In genomic region chr1:43199093-43199726, GRCh38 we compare ENCODE assay signal across 10 cellular contexts. TPM values are rescaled to one million over a fixed set of nuclear protein-coding genes. Genes with fewer than 3 reads are reported as not detected.
A peak's percentile ranks its signal among the peaks of the same experiment; 100 is the strongest.
DNase-seq lines count a peak whose midpoint lies in the region; ATAC-seq, FAIRE-seq and TF ChIP-seq lines count a peak whose summit lies in the region.
"Had no signal": no experiment of that assay in that cellular context is flagged by ENCODE, and none has a peak within 500 bp of the region (broad histone marks: within the 10 kb centered on the region; RNA-seq: fewer than 3 reads in every experiment).

No MANE protein-coding gene starts in this region.

- H3K4me3 ChIP-seq in HepG2 (replicated peaks in 1 of 3; ENCODE audit: insufficient read depth in 1 of 3, low read depth in 2 of 3, low read length in 3 of 3) (no peak overlapping the region), right lobe of liver (no peak overlapping the region), spleen (no peak overlapping the region)

- H3K79me2 ChIP-seq in HepG2 (ENCODE audit: insufficient read depth, low read length): no peaks in the 10 kb centered on the region

- H3K4me1 ChIP-seq in HepG2 (ENCODE audit: insufficient read depth, low read length) (peaks cover 28% of the 10 kb centered on the region), right lobe of liver (peaks cover 0 to 12% (median 2%) of the 10 kb centered on the region in 4 donors), spleen (no peaks in the 10 kb centered on the region)

- intact Hi-C loops in HepG2 (cut with micrococcal nuclease; ENCODE audit: unreplicated experiment) (no loop called here), right lobe of liver (cut with DNase I) (no loop called here), spleen (cut with DNase I; ENCODE audit: low total_unique reads) (no loop called here)

- CTCF ChIA-PET in HepG2 (lab: Yijun Ruan, JAX; ENCODE audit: low intra/inter-chr PET ratio, low total read pairs): no interaction called here

- ATAC-seq in HepG2 (no peak; the same call in 2 of the 3 replicates), right lobe of liver (no peak), HG03175 (IDR thresholded peaks at IDR 0.05; ENCODE audit: unreplicated experiment) (peak; percentile 70), GM21360 (IDR thresholded peaks at IDR 0.05; ENCODE audit: unreplicated experiment) (no peak)
- ATAC-seq: activated CD8-positive, alpha-beta memory T cell treated with anti-CD3 and anti-CD28 coated beads, Interleukin-2, amount 10 ng/mL, durations not matched to agents 7 days and 5 days had no signal

- H3K27me3 ChIP-seq in HepG2 (ENCODE audit: control insufficient read depth in 1 of 2, insufficient read depth in 2 of 2, low read length in 2 of 2): no peaks in the 10 kb centered on the region
- H3K27me3 ChIP-seq in right lobe of liver: no peaks in the 10 kb centered on the region
- H3K27me3 ChIP-seq in spleen (replicated peaks in 1 of 7): peaks cover 0 to 6% (median 0%) of the 10 kb centered on the region in 7 donors

- TF ChIP-seq CTCF in HepG2 (CRISPR knock-in tag; IDR thresholded peaks at IDR 0.05) (no peak), right lobe of liver (IDR thresholded peaks at IDR 0.05) (no peak), spleen (IDR thresholded peaks at IDR 0.05 in 8 of 11, conservative IDR thresholded peaks at IDR 0.05 in 3 of 11) (no peak)

- POLR2A ChIA-PET in HepG2 (lab: Yijun Ruan, JAX): no interaction called here

- TF ChIP-seq RAD21 in HepG2 (CRISPR knock-in tag; IDR thresholded peaks at IDR 0.05): no peak

- WGBS in HepG2 (ENCODE audit: low lambda C conversion rate): 32% methylated on average over 8 of the region's 8 CpGs
- whole genome bisulfite sequencing in right lobe of liver (ENCODE audit: insufficient coverage, low coverage, low lambda C conversion rate, missing lambda C conversion rate): 72% methylated on average over 7 of the region's 8 CpGs
- WGBS in spleen, 5 donors: 56 to 67% (median 64%) methylated on average over 8 of the region's 8 CpGs

- BruUV-seq in HepG2 (replicated peaks; lab: Mats Ljungman, UMichigan): no TSS peak

- no peaks in the 10 kb centered on the region for H4K20me1 ChIP-seq in HepG2 (ENCODE audit: insufficient read depth, low read length)

- TF ChIP-seq POLR2A in HepG2 (IDR thresholded peaks at IDR 0.05; ENCODE audit: insufficient read depth in 1 of 2, low read depth in 2 of 2, low read length in 2 of 2) (no peak), right lobe of liver (IDR thresholded peaks at IDR 0.05) (no peak), spleen (IDR thresholded peaks at IDR 0.05) (no peak)

- TF ChIP-seq EP300 in HepG2 (IDR thresholded peaks at IDR 0.05; ENCODE audit: low read depth in 2 of 2, low read length in 2 of 2) (no peak), HepG2 (CRISPR knock-in tag; IDR thresholded peaks at IDR 0.05; ENCODE audit: borderline replicate concordance) (no peak)

- H3K36me3 ChIP-seq in HepG2 (replicated peaks in 1 of 2; ENCODE audit: control insufficient read depth in 1 of 2, insufficient read depth in 2 of 2, low read length in 2 of 2): no peaks in the 10 kb centered on the region
- H3K36me3 ChIP-seq in right lobe of liver: peaks cover 0 to 4% (median 0%) of the 10 kb centered on the region in 4 donors
- no peaks in the 10 kb centered on the region for H3K36me3 ChIP-seq in spleen

- H2AFZ ChIP-seq in HepG2 (ENCODE audit: low read length): no peak overlapping the region

- peak overlapping the region; percentile 28; the same call in 1 of the 2 replicates for H3K4me2 ChIP-seq in HepG2 (ENCODE audit: low read depth, low read length)

- no peak overlapping the region for H3K27ac ChIP-seq in HepG2 (ENCODE audit: extremely low read length, insufficient read depth, low read length)
- H3K27ac ChIP-seq in right lobe of liver: no peak overlapping the region
- H3K27ac ChIP-seq in caudate nucleus (ENCODE audit: low read depth, low read length): no peak overlapping the region
- no peak overlapping the region for H3K27ac ChIP-seq in spleen

- no peak overlapping the region for H3K9ac ChIP-seq in HepG2 (ENCODE audit: insufficient read depth, low read depth, low read length)

- FAIRE-seq in HepG2 (lab: Jason Lieb, UNC): no peak

- DNase-seq in HepG2 (ENCODE audit: low spot score) (no peak), right lobe of liver (no peak), NCI-H510A (lab: John Stamatoyannopoulos, UW) (peak; percentile 79), caudate nucleus (lab: John Stamatoyannopoulos, UW) (no peak), HUDEP-2 (lab: John Stamatoyannopoulos, UW; ENCODE audit: unreplicated experiment in 76 of 76) (no peak), spleen (no peak)
- DNase-seq: activated CD8-positive, alpha-beta memory T cell treated with anti-CD3 and anti-CD28 coated beads, Interleukin-2, amount 10 ng/mL, durations not matched to agents 7 days and 5 days; stimulated activated CD4-positive, alpha-beta T cell treated with anti-CD3 and anti-CD28 coated beads, Interleukin-1b, Interleukin-23, amount 100 ng/mL, for 48 hours had no signal

- H3K9me3 ChIP-seq in HepG2 (ENCODE audit: low read length): peaks cover 6% of the 10 kb centered on the region; the same call in 1 of the 2 replicates
- peaks cover 0 to 3% (median 0%) of the 10 kb centered on the region in 4 donors for H3K9me3 ChIP-seq in right lobe of liver
- H3K9me3 ChIP-seq in spleen: peaks cover 0 to 21% (median 16%) of the 10 kb centered on the region in 8 donors

- in situ Hi-C loops in HepG2 (cut with HindIII; ENCODE audit: extremely low pct_ligation_motif_present, low pct_unique_long_range_greater_than_20kb): no loop called here

RNA-seq across cellular contexts. Expression of gene CFAP57, which starts 27.1 kb away (rescaled TPM):
- total RNA-seq in HepG2 (2016; rRNA removed; fragmentation: Illumina TruSeq; extraction: Trizol) (0.14 TPM in 1 of 2 replicates, not detected in the other), right lobe of liver (not detected), spleen (not detected)
- not detected in 2 replicates for total RNA-seq in HepG2 (2016; cell fraction: cytosol; rRNA removed; fragmentation: Illumina TruSeq; extraction: Trizol; ENCODE audit: low read depth)
- 0.06 and 0.15 TPM in 2 replicates for total RNA-seq in HepG2 (2016; cell fraction: insoluble cytoplasmic fraction; rRNA removed; fragmentation: Illumina TruSeq; extraction: Trizol)
- 0.09 TPM in 1 of 2 replicates, not detected in the other for total RNA-seq in HepG2 (2016; cell fraction: membrane; rRNA removed; fragmentation: Illumina TruSeq; extraction: Trizol)
- not detected in 2 replicates for total RNA-seq in HepG2 (2016; cell fraction: nucleus; rRNA removed; fragmentation: Illumina TruSeq; extraction: Trizol)
- polyA plus RNA-seq in HepG2 (2011; rRNA removed) (0.01 and 0.07 TPM in 2 replicates), spleen (under 1 TPM; 0.03 to 0.07 (median 0.05) TPM)
- 0.01 and 0.03 TPM in 2 replicates for polyA plus RNA-seq in HepG2 (2011; cell fraction: cytosol; rRNA removed)
- 0.03 TPM in 1 of 2 replicates, not detected in the other for polyA plus RNA-seq in HepG2 (2011; cell fraction: nucleus; rRNA removed)
- 0.08 and 0.11 TPM in 2 replicates for polyA plus RNA-seq in HepG2 (2012)
- not detected in 2 replicates for polyA plus RNA-seq in HepG2 (2016; cell fraction: cytosol; fragmentation: Illumina TruSeq; extraction: Trizol; ENCODE audit: low read depth)
- not detected in 2 replicates for polyA plus RNA-seq in HepG2 (2016; cell fraction: insoluble cytoplasmic fraction; fragmentation: Illumina TruSeq; extraction: Trizol; ENCODE audit: low read depth)
- not detected in 2 replicates for polyA plus RNA-seq in HepG2 (2016; cell fraction: membrane; fragmentation: Illumina TruSeq; extraction: Trizol; ENCODE audit: low read depth)
- not detected in 2 replicates for polyA plus RNA-seq in HepG2 (2016; cell fraction: nucleus; fragmentation: Illumina TruSeq; extraction: Trizol; ENCODE audit: insufficient read depth, low read depth)
- polyA minus RNA-seq in HepG2 (2011; rRNA and poly(A)+ RNA removed; ENCODE audit: low replicate concordance): 0.94 TPM in 1 of 2 replicates, not detected in the other
- polyA minus RNA-seq in HepG2 (2011; cell fraction: cytosol; rRNA and poly(A)+ RNA removed): not detected in 2 replicates
- polyA minus RNA-seq in HepG2 (2011; cell fraction: nucleus; rRNA and poly(A)+ RNA removed): 0.13 TPM in 1 of 2 replicates, not detected in the other

RNA-seq across cellular contexts. Expression of gene EBNA1BP2, which starts 27.1 kb away (rescaled TPM):
- total RNA-seq in HepG2 (2016; rRNA removed; fragmentation: Illumina TruSeq; extraction: Trizol): 102 and 134 TPM in 2 replicates
- 16.7 and 17.1 TPM in 2 replicates for total RNA-seq in HepG2 (2016; cell fraction: cytosol; rRNA removed; fragmentation: Illumina TruSeq; extraction: Trizol; ENCODE audit: low read depth)
- 105 and 136 TPM in 2 replicates for total RNA-seq in HepG2 (2016; cell fraction: insoluble cytoplasmic fraction; rRNA removed; fragmentation: Illumina TruSeq; extraction: Trizol)
- 31.7 and 33.4 TPM in 2 replicates for total RNA-seq in HepG2 (2016; cell fraction: membrane; rRNA removed; fragmentation: Illumina TruSeq; extraction: Trizol)
- 41.1 and 51.6 TPM in 2 replicates for total RNA-seq in HepG2 (2016; cell fraction: nucleus; rRNA removed; fragmentation: Illumina TruSeq; extraction: Trizol)
- polyA plus RNA-seq in HepG2 (2011; rRNA removed): 24.7 and 27.1 TPM in 2 replicates
- 24.4 and 26.5 TPM in 2 replicates for polyA plus RNA-seq in HepG2 (2011; cell fraction: cytosol; rRNA removed)
- 21.8 and 28.1 TPM in 2 replicates for polyA plus RNA-seq in HepG2 (2011; cell fraction: nucleus; rRNA removed)
- polyA plus RNA-seq in HepG2 (2012): 40.9 and 45.7 TPM in 2 replicates
- 18.1 TPM in 2 replicates for polyA plus RNA-seq in HepG2 (2016; cell fraction: cytosol; fragmentation: Illumina TruSeq; extraction: Trizol; ENCODE audit: low read depth)
- polyA plus RNA-seq in HepG2 (2016; cell fraction: insoluble cytoplasmic fraction; fragmentation: Illumina TruSeq; extraction: Trizol; ENCODE audit: low read depth): 152 and 154 TPM in 2 replicates
- polyA plus RNA-seq in HepG2 (2016; cell fraction: membrane; fragmentation: Illumina TruSeq; extraction: Trizol; ENCODE audit: low read depth): 27.7 and 29.2 TPM in 2 replicates
- 78.7 and 80.9 TPM in 2 replicates for polyA plus RNA-seq in HepG2 (2016; cell fraction: nucleus; fragmentation: Illumina TruSeq; extraction: Trizol; ENCODE audit: insufficient read depth, low read depth)
- 14.2 and 38.3 TPM in 2 replicates for polyA minus RNA-seq in HepG2 (2011; rRNA and poly(A)+ RNA removed; ENCODE audit: low replicate concordance)
- 8.6 and 11.5 TPM in 2 replicates for polyA minus RNA-seq in HepG2 (2011; cell fraction: cytosol; rRNA and poly(A)+ RNA removed)
- polyA minus RNA-seq in HepG2 (2011; cell fraction: nucleus; rRNA and poly(A)+ RNA removed): 33.0 and 36.7 TPM in 2 replicates
- 100 to 1,000 TPM in 1 of 6 experiments, 10 to 100 TPM in 5; 45.7 to 108 (median 61.4) TPM for total RNA-seq in right lobe of liver
- total RNA-seq in spleen: 10 to 100 TPM; 22.7 to 37.1 (median 27.5) TPM
- polyA plus RNA-seq in spleen: 10 to 100 TPM; 31.4 to 49.7 (median 48.6) TPM
